Comparison of ENCODE assay signal across 8 cellular contexts in the genomic region with DNA sequence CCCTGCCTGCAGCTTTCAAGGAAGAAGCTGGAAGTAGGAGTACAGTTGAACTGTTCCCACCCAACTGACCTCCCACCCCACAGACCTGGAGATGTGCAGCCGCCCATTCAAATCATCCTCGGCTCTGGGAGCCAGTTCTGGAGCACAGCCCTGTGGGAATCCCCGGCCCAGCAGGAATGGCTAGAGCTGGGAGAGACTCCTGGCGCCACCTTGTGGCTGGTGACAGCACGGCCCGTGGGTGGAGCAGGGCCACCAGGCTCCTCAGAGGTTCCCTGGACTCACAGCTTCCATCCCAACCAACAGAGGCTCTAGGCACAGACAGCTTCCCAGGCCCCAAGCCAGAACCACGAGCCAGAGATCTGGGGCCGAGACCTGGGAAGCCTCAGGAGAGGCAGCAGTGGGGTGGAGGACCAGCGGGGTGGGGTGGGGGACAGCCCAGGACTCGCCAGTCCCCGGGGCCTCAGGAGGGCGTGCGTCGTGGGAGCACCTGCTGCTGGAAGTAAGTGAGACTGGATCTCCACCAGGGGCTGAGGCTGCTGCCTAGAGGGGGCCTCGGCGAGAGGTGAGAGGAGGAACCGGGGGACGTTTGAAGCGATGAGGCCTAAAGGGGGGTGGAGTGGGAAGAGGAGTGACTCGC. TPM values are rescaled to one million over a fixed set of nuclear protein-coding genes. Genes with fewer than 3 reads are reported as not detected.
DNase-seq lines count a peak whose midpoint lies in the region; ATAC-seq, FAIRE-seq and TF ChIP-seq lines count a peak whose summit lies in the region.

No MANE protein-coding gene starts in this region.

- H3K27me3 ChIP-seq in bronchial epithelial cell (ENCODE audit: control insufficient read depth, insufficient read depth, low read length), result no peaks in the 10 kb centered on the region

- peak; percentile 83 for TF ChIP-seq CTCF in WTC11 (IDR thresholded peaks at IDR 0.05)
- TF ChIP-seq CTCF in bronchial epithelial cell (IDR thresholded peaks at IDR 0.05; ENCODE audit: insufficient read depth, low read length, severe bottlenecking), result peak; percentile 98

- no peaks in the 10 kb centered on the region; the same call in 1 of the 2 replicates for H3K27me3 Mint-ChIP-seq in WTC11 (ENCODE audit: low read depth)

- H3K27ac Mint-ChIP-seq in WTC11, result peak overlapping the region; percentile 85

- peak; percentile 5 for DNase-seq in NK-92 treated with Interleukin-12 subunit alpha and Interleukin-12 subunit beta, amount 100 ng/mL, for 24 hours (lab: John Stamatoyannopoulos, UW)
- DNase-seq in NK-92 (lab: John Stamatoyannopoulos, UW; ENCODE audit: unreplicated experiment) (no peak), NCI-H187 (lab: John Stamatoyannopoulos, UW) (peak; percentile 28 to 46), WTC11 (ENCODE audit: low spot score) (peak; percentile 94), bronchial epithelial cell (ENCODE audit: low read depth) (peak; percentile 55), islet precursor cell (peak; percentile 97)
- peak; percentile 44 to 72 (median 69) for DNase-seq in stimulated activated CD4-positive, alpha-beta T cell treated with anti-CD3 and anti-CD28 coated beads, Interleukin-12 subunit alpha, Interleukin-12 subunit beta, amount 100 ng/mL, for 48 hours (ENCODE audit: low read depth in 2 of 3, low spot score in 1 of 3)

- FAIRE-seq in bronchial epithelial cell (lab: Jason Lieb, UNC), result no peak

- H3K36me3 Mint-ChIP-seq in WTC11, result peaks cover 40% of the 10 kb centered on the region

- H3K9me3 Mint-ChIP-seq in WTC11, result no peaks in the 10 kb centered on the region

- POLR2A ChIA-PET in WTC11 (lab: Charles Lee), result interaction anchor here (0.6 to 1.0 kb wide), 2 partner anchors 184 to 215 kb away, joined by 3 read pairs; no protein-coding TSS in a partner anchor

- CTCF ChIA-PET in WTC11 (lab: Charles Lee), result interaction anchor here (0.5 to 5.3 kb wide), 52 partner anchors 9 to 438 kb away, joined by 3 to 71 read pairs (median 4); partner anchors contain the start of genes MORN3, P2RX7, RHOF and RNF34

- ATAC-seq in WTC11, result peak; percentile 91
- ATAC-seq in GM19324 (IDR thresholded peaks at IDR 0.05; ENCODE audit: low FRiP score, unreplicated experiment), result no peak

- peaks cover 7% of the 10 kb centered on the region for H3K4me1 Mint-ChIP-seq in WTC11

- H3K36me3 ChIP-seq in bronchial epithelial cell (ENCODE audit: control insufficient read depth, insufficient read depth, low read length), result peaks cover 21% of the 10 kb centered on the region

- H3K4me3 Mint-ChIP-seq in WTC11, result no peak overlapping the region

- H3K4me3 ChIP-seq in bronchial epithelial cell (ENCODE audit: low read depth, low read length), result no peak overlapping the region

TF ChIP-seq in WTC11, 78 proteins besides CTCF, POLR2A, EP300 and RAD21:
- TF ChIP-seq NFATC4 (CRISPR knock-in tag; IDR thresholded peaks at IDR 0.05) (no peak), HMGXB4 (CRISPR knock-in tag; IDR thresholded peaks at IDR 0.05) (peak; percentile 40; the same call in 1 of the 2 replicates), ETV6 (CRISPR knock-in tag; IDR thresholded peaks at IDR 0.05) (peak; percentile 41; the same call in 1 of the 2 replicates), NFYB (CRISPR knock-in tag; conservative IDR thresholded peaks at IDR 0.05; ENCODE audit: low read depth) (no peak), NFE2L1 (CRISPR knock-in tag; IDR thresholded peaks at IDR 0.05) (no peak)
TF ChIP-seq in WTC11: peak in this region for 2.

RNA-seq across cellular contexts. Expression of gene RNF34, which starts 43.4 kb away (rescaled TPM):
- 42.8 to 53.6 TPM (median 51.0 TPM) in 3 replicates for total RNA-seq in WTC11 (2021)
- total RNA-seq in bronchial epithelial cell, result 49.5 and 144 TPM in 2 replicates
